ENCODE assay signal across 1 cellular context in genomic region chr11:66267379-66268209, GRCh38.
A peak's percentile ranks its signal among the peaks of the same experiment; 100 is the strongest.
TF ChIP-seq lines count a peak whose summit lies in the region.

No MANE protein-coding gene starts in this region.

TF ChIP-seq in H1, 55 proteins besides CTCF, POLR2A, EP300 and RAD21:
- TF ChIP-seq SIX5 (IDR thresholded peaks at IDR 0.05; ENCODE audit: low read depth, low read length) (peak; percentile 12; the same call in 1 of the 2 replicates), KDM4A (IDR thresholded peaks at IDR 0.05; ENCODE audit: low read depth, low read length, severe bottlenecking) (peak; percentile 72), SIN3A (conservative IDR thresholded peaks at IDR 0.05 in 1 of 2, IDR thresholded peaks at IDR 0.05 in 1 of 2; ENCODE audit: low read depth in 1 of 2, low read length in 2 of 2) (no peak), BRCA1 (IDR thresholded peaks at IDR 0.05; ENCODE audit: low read depth, low read length) (peak; percentile 62; the same call in 1 of the 2 replicates), CHD2 (IDR thresholded peaks at IDR 0.05; ENCODE audit: low read length) (peak; percentile 85), TEAD4 (IDR thresholded peaks at IDR 0.05; ENCODE audit: low read depth, low read length) (peak; percentile 61), CTBP2 (IDR thresholded peaks at IDR 0.05; ENCODE audit: borderline replicate concordance, insufficient read depth, insufficient read length, low read length) (no peak), CREB1 (IDR thresholded peaks at IDR 0.05) (0 out of 2 replicates have a peak, but pooled peaks have one; percentile 22), RBBP5 (IDR thresholded peaks at IDR 0.05; ENCODE audit: borderline replicate concordance, low read depth, low read length) (0 out of 2 replicates have a peak, but pooled peaks have one; percentile 56), SP1 (IDR thresholded peaks at IDR 0.05; ENCODE audit: low read depth, low read length) (no peak), SUZ12 (IDR thresholded peaks at IDR 0.05; ENCODE audit: low read length) (no peak), E2F6 (IDR thresholded peaks at IDR 0.05) (no peak), NRF1 (IDR thresholded peaks at IDR 0.05; ENCODE audit: low read depth, low read length) (no peak), MAX (IDR thresholded peaks at IDR 0.05) (0 out of 2 replicates have a peak, but pooled peaks have one; percentile 20), SAP30 (IDR thresholded peaks at IDR 0.05; ENCODE audit: insufficient read depth, insufficient replicate concordance, low read length) (peak; percentile 40), TBP (IDR thresholded peaks at IDR 0.05; ENCODE audit: low read depth, low read length) (no peak), RFX5 (IDR thresholded peaks at IDR 0.05; ENCODE audit: borderline replicate concordance, low read depth, low read length) (no peak), ASH2L (IDR thresholded peaks at IDR 0.05; ENCODE audit: low read length) (no peak), SP2 (IDR thresholded peaks at IDR 0.05; ENCODE audit: low read length) (no peak), RNF2 (IDR thresholded peaks at IDR 0.05; ENCODE audit: borderline replicate concordance, low read depth, low read length, missing control alignments, poor library complexity, severe bottlenecking) (no peak), FOSL1 (IDR thresholded peaks at IDR 0.05; ENCODE audit: insufficient read depth, low read depth, low read length) (no peak), JUND (IDR thresholded peaks at IDR 0.05; ENCODE audit: low read length) (peak; percentile 88), PHF8 (conservative IDR thresholded peaks at IDR 0.05; ENCODE audit: low read depth, low read length) (peak; percentile 23; the same call in 1 of the 2 replicates), USF2 (IDR thresholded peaks at IDR 0.05; ENCODE audit: low read length) (no peak), POU5F1 (IDR thresholded peaks at IDR 0.05; ENCODE audit: low read depth, low read length) (no peak), CHD1 (IDR thresholded peaks at IDR 0.05; ENCODE audit: low read depth, low read length) (peak; percentile 84), SP4 (IDR thresholded peaks at IDR 0.05; ENCODE audit: low read length) (0 out of 2 replicates have a peak, but pooled peaks have one; percentile 19), BACH1 (IDR thresholded peaks at IDR 0.05; ENCODE audit: low read length) (peak; percentile 52), MAFK (IDR thresholded peaks at IDR 0.05; ENCODE audit: low read depth, low read length) (no peak), POLR2AphosphoS5 (IDR thresholded peaks at IDR 0.05; ENCODE audit: low read depth, low read length) (no peak), CBX8 (IDR thresholded peaks at IDR 0.05; ENCODE audit: borderline replicate concordance, low read depth, low read length) (no peak), NANOG (IDR thresholded peaks at IDR 0.05; ENCODE audit: insufficient read depth, low read depth, low read length, poor library complexity, severe bottlenecking) (no peak), SIRT6 (IDR thresholded peaks at IDR 0.05; ENCODE audit: low read length) (no peak), EGR1 (IDR thresholded peaks at IDR 0.05; ENCODE audit: borderline replicate concordance, low read depth, low read length) (no peak), GTF2F1 (IDR thresholded peaks at IDR 0.05; ENCODE audit: borderline replicate concordance, low read depth, low read length) (no peak), JUN (IDR thresholded peaks at IDR 0.05; ENCODE audit: low read depth, low read length) (no peak), EZH2 (IDR thresholded peaks at IDR 0.05; ENCODE audit: low read depth, low read length, severe bottlenecking) (no peak), TAF7 (optimal IDR thresholded peaks at IDR 0.05; ENCODE audit: borderline replicate concordance, low read depth, low read length) (peak; percentile 8), CEBPB (IDR thresholded peaks at IDR 0.05; ENCODE audit: low read depth, low read length) (no peak), KDM5A (IDR thresholded peaks at IDR 0.05; ENCODE audit: low read length) (no peak), SRF (IDR thresholded peaks at IDR 0.05; ENCODE audit: low read depth, low read length) (no peak), ZNF274 (IDR thresholded peaks at IDR 0.05; ENCODE audit: borderline replicate concordance, extremely low read depth, low read length) (no peak), RXRA (IDR thresholded peaks at IDR 0.05; ENCODE audit: insufficient read depth, low read depth, low read length) (no peak), CBX5 (IDR thresholded peaks at IDR 0.05; ENCODE audit: low read depth, low read length) (no peak), HDAC6 (IDR thresholded peaks at IDR 0.05; ENCODE audit: low read depth, low read length) (no peak), KDM1A (IDR thresholded peaks at IDR 0.05; ENCODE audit: borderline replicate concordance, low read length) (no peak), TCF12 (IDR thresholded peaks at IDR 0.05; ENCODE audit: low read depth, low read length) (no peak), HDAC2 (IDR thresholded peaks at IDR 0.05; ENCODE audit: borderline replicate concordance in 1 of 2, low read depth in 2 of 2, low read length in 2 of 2) (no peak; a peak in 1 of 4 replicates), CHD7 (IDR thresholded peaks at IDR 0.05; ENCODE audit: insufficient replicate concordance, low read length) (no peak), TAF1 (IDR thresholded peaks at IDR 0.05; ENCODE audit: low read depth, low read length) (peak; percentile 43; the same call in 1 of the 2 replicates), YY1 (IDR thresholded peaks at IDR 0.05; ENCODE audit: low read depth, low read length) (no peak), BCL11A (IDR thresholded peaks at IDR 0.05; ENCODE audit: low read depth in 2 of 2, low read length in 2 of 2) (no peak), GABPA (IDR thresholded peaks at IDR 0.05; ENCODE audit: borderline replicate concordance, insufficient read depth, low read length) (no peak), ATF2 (IDR thresholded peaks at IDR 0.05; ENCODE audit: low read length) (no peak), ATF3 (IDR thresholded peaks at IDR 0.05; ENCODE audit: insufficient read depth, low read depth, low read length) (no peak)
TF ChIP-seq in H1: peak in this region for 16.
